In genomic region chr11:77206264-77207018, GRCh38 we compare ENCODE assay signal across 29 cellular contexts.
DNase-seq lines count a peak whose midpoint lies in the region; ATAC-seq and TF ChIP-seq lines count a peak whose summit lies in the region.
"Had no signal": no experiment of that assay in that cellular context is flagged by ENCODE, and none has a peak within 500 bp of the region (broad histone marks: within the 10 kb centered on the region; RNA-seq: fewer than 3 reads in every experiment).

No MANE protein-coding gene starts in this region.

- BruUV-seq in MCF 10A (replicated peaks; lab: Mats Ljungman, UMichigan) = no TSS peak

- H3K27me3 Mint-ChIP-seq in MCF 10A (ENCODE audit: insufficient read depth, unreplicated experiment) (no peaks in the 10 kb centered on the region), endothelial cell (ENCODE audit: unreplicated experiment) (peaks cover 8% of the 10 kb centered on the region)
- H3K27me3 Mint-ChIP-seq: activated CD4-positive, alpha-beta T cell treated with anti-CD3 and anti-CD28 coated beads, Interleukin-2, amount 10 ng/mL, durations not matched to agents 7 days and 5 days had no signal

- no peak overlapping the region for H3K4me3 ChIP-seq in breast epithelium
- no peak overlapping the region for H3K4me3 ChIP-seq in MM.1S (ENCODE audit: low read length)
- no peak overlapping the region for H3K4me3 ChIP-seq in upper lobe of right lung
- H3K4me3 ChIP-seq: colonic mucosa, heart left ventricle, pancreas, smooth muscle cell, uterus had no signal

- H3K4me2 ChIP-seq in MM.1S (ENCODE audit: low read depth, low read length) = no peak overlapping the region
- H3K4me2 ChIP-seq: smooth muscle cell had no signal

- H3K9me3 ChIP-seq in breast epithelium (no peaks in the 10 kb centered on the region), MM.1S (replicated peaks; ENCODE audit: insufficient read depth, low read length) (no peaks in the 10 kb centered on the region), upper lobe of right lung (no peaks in the 10 kb centered on the region)
- H3K9me3 ChIP-seq: Caco-2, colonic mucosa, heart left ventricle, pancreas, uterus had no signal

- H3K27ac Mint-ChIP-seq in MCF 10A (ENCODE audit: low read depth, unreplicated experiment) (peak overlapping the region; percentile 17), endothelial cell (ENCODE audit: unreplicated experiment) (no peak overlapping the region)
- H3K27ac Mint-ChIP-seq: activated CD4-positive, alpha-beta T cell treated with anti-CD3 and anti-CD28 coated beads, Interleukin-2, amount 10 ng/mL, durations not matched to agents 7 days and 5 days; mesothelial cell of epicardium; naive B cell had no signal

- H3K4me3 Mint-ChIP-seq in MCF 10A (ENCODE audit: unreplicated experiment) (no peak overlapping the region), endothelial cell (ENCODE audit: unreplicated experiment) (no peak overlapping the region)
- H3K4me3 Mint-ChIP-seq: activated CD4-positive, alpha-beta T cell treated with anti-CD3 and anti-CD28 coated beads, Interleukin-2, amount 10 ng/mL, durations not matched to agents 7 days and 5 days; mesothelial cell of epicardium; naive B cell had no signal

- no peaks in the 10 kb centered on the region for H3K36me3 ChIP-seq in breast epithelium
- no peaks in the 10 kb centered on the region for H3K36me3 ChIP-seq in MM.1S (replicated peaks; ENCODE audit: insufficient read depth, low read length)
- no peaks in the 10 kb centered on the region for H3K36me3 ChIP-seq in upper lobe of right lung
- H3K36me3 ChIP-seq: colonic mucosa, heart left ventricle, pancreas, uterus had no signal

- H3K27ac ChIP-seq in breast epithelium = no peak overlapping the region
- H3K27ac ChIP-seq in MM.1S (ENCODE audit: low read length) = no peak overlapping the region
- H3K27ac ChIP-seq in upper lobe of right lung = no peak overlapping the region
- H3K27ac ChIP-seq: C4-2B, colonic mucosa, heart left ventricle, pancreas, uterus had no signal

- H3K4me1 ChIP-seq in breast epithelium (no peaks in the 10 kb centered on the region), MM.1S (ENCODE audit: low read length) (no peaks in the 10 kb centered on the region), upper lobe of right lung (no peaks in the 10 kb centered on the region)
- H3K4me1 ChIP-seq: Caco-2, colonic mucosa, heart left ventricle, pancreas, uterus had no signal

- intact Hi-C loops in MCF 10A (cut with micrococcal nuclease) (no loop called here), breast epithelium (cut with DNase I; ENCODE audit: low total_unique reads) (no loop called here), upper lobe of right lung (cut with DNase I) (no loop called here)

- H3K9me2 ChIP-seq in MM.1S (replicated peaks; ENCODE audit: insufficient read depth, low read length) = no peaks in the 10 kb centered on the region

- H4K20me1 ChIP-seq in MM.1S (ENCODE audit: insufficient read depth, low read length) = no peaks in the 10 kb centered on the region

- no peak overlapping the region for H2AFZ ChIP-seq in MM.1S (ENCODE audit: low read length)

- no peaks in the 10 kb centered on the region for H3F3A ChIP-seq in MM.1S (ENCODE audit: insufficient read depth, low read length)

- ATAC-seq in upper lobe of right lung (no peak), HG02798 (IDR thresholded peaks at IDR 0.05; ENCODE audit: poor library complexity, unreplicated experiment) (no peak)
- ATAC-seq: esophagus mucosa, heart left ventricle, pancreas had no signal

- H3K79me2 ChIP-seq in MM.1S (ENCODE audit: low read length) = no peaks in the 10 kb centered on the region

- H3K9me3 Mint-ChIP-seq in MCF 10A (ENCODE audit: unreplicated experiment) = no peaks in the 10 kb centered on the region
- no peaks in the 10 kb centered on the region for H3K9me3 Mint-ChIP-seq in endothelial cell (ENCODE audit: unreplicated experiment)
- H3K9me3 Mint-ChIP-seq: activated CD4-positive, alpha-beta T cell treated with anti-CD3 and anti-CD28 coated beads, Interleukin-2, amount 10 ng/mL, durations not matched to agents 7 days and 5 days; mesothelial cell of epicardium; naive B cell had no signal

- POLR2A ChIA-PET in MCF 10A (lab: Yijun Ruan, JAX) = no interaction called here

- CTCF ChIA-PET in MCF 10A (lab: Yijun Ruan, JAX) = no interaction called here

- no peak for TF ChIP-seq CTCF in MCF 10A (IDR thresholded peaks at IDR 0.05; ENCODE audit: unreplicated experiment)
- no peak for TF ChIP-seq CTCF in breast epithelium (IDR thresholded peaks at IDR 0.05)
- no peak for TF ChIP-seq CTCF in MM.1S (IDR thresholded peaks at IDR 0.05; ENCODE audit: low read length)
- TF ChIP-seq CTCF in endothelial cell (IDR thresholded peaks at IDR 0.05; ENCODE audit: unreplicated experiment) = no peak
- no peak for TF ChIP-seq CTCF in upper lobe of right lung (IDR thresholded peaks at IDR 0.05)

- DNase-seq in MCF 10A (ENCODE audit: unreplicated experiment) (no peak), breast epithelium (ENCODE audit: low spot score in 2 of 2) (no peak), MM.1S (peak; percentile 3), endothelial cell (ENCODE audit: low spot score) (peak; percentile 2), upper lobe of right lung (peak; percentile 52), DMS79 treated with DMSO at 0.1 percent for 48 hours (lab: John Stamatoyannopoulos, UW) (no peak), NCI-H2081 (lab: John Stamatoyannopoulos, UW) (no peak)
- DNase-seq: activated CD4-positive, alpha-beta T cell treated with anti-CD3 and anti-CD28 coated beads, Interleukin-2, amount 10 ng/mL, durations not matched to agents 7 days and 5 days; amygdala; colonic mucosa; DMS79; effector memory CD4-positive, alpha-beta T cell; foreskin fibroblast; heart left ventricle; naive B cell; NCI-H1417 treated with DMSO at 0.1 percent for 48 hours; NCI-H2081 treated with DMSO at 0.1 percent for 48 hours; NCI-H226; NCI-H774; RPMI8226; stimulated activated CD4-positive, alpha-beta T cell treated with anti-CD3 and anti-CD28 coated beads, Interleukin-1b, Interleukin-23, amount 100 ng/mL, for 48 hours had no signal

- H3K4me1 Mint-ChIP-seq in MCF 10A (ENCODE audit: insufficient read depth, unreplicated experiment) (no peaks in the 10 kb centered on the region), endothelial cell (ENCODE audit: unreplicated experiment) (peaks cover 8% of the 10 kb centered on the region)
- H3K4me1 Mint-ChIP-seq: activated CD4-positive, alpha-beta T cell treated with anti-CD3 and anti-CD28 coated beads, Interleukin-2, amount 10 ng/mL, durations not matched to agents 7 days and 5 days; naive B cell had no signal

- H3K36me3 Mint-ChIP-seq in MCF 10A (ENCODE audit: insufficient read depth, unreplicated experiment) (no peaks in the 10 kb centered on the region), endothelial cell (ENCODE audit: low read depth, unreplicated experiment) (peaks cover 7% of the 10 kb centered on the region)
- H3K36me3 Mint-ChIP-seq: mesothelial cell of epicardium, naive B cell had no signal

- H3K27me3 ChIP-seq in breast epithelium = no peaks in the 10 kb centered on the region
- no peaks in the 10 kb centered on the region for H3K27me3 ChIP-seq in MM.1S (replicated peaks; ENCODE audit: insufficient read depth, low read length)
- no peaks in the 10 kb centered on the region for H3K27me3 ChIP-seq in upper lobe of right lung
- H3K27me3 ChIP-seq: colonic mucosa, heart left ventricle, pancreas, uterus had no signal

- H3K9ac ChIP-seq in MM.1S (ENCODE audit: low read length) = no peak overlapping the region

- TF ChIP-seq POLR2A in breast epithelium (IDR thresholded peaks at IDR 0.05) = no peak

Comparison
In these comparisons a context has a peak if more than half of its experiments do, and no peak if none do; other contexts are left out.
1. DNase-seq: peak in MM.1S (single experiment), endothelial cell (single experiment) and upper lobe of right lung (single experiment); none in MCF 10A (single experiment), breast epithelium (0 of 2), DMS79 treated with DMSO at 0.1 percent for 48 hours (single experiment) and NCI-H2081 (0 of 2).